ENCODE assay signal across 8 cellular contexts in genomic region chr16:4317471-4318170, GRCh38.
DNase-seq lines count a peak whose midpoint lies in the region; ATAC-seq lines count a peak whose summit lies in the region.

No MANE protein-coding gene starts in this region.

- no peak for ATAC-seq in stimulated activated effector memory CD8-positive, alpha-beta T cell treated with anti-CD3 and anti-CD28 coated beads, Interleukin-12 subunit alpha, Interleukin-12 subunit beta, amount 100 ng/mL, for 72 hours
- ATAC-seq in HG03108 (IDR thresholded peaks at IDR 0.05; ENCODE audit: unreplicated experiment), result no peak

- H3K36me3 Mint-ChIP-seq in stimulated activated effector memory CD8-positive, alpha-beta T cell treated with anti-CD3 and anti-CD28 coated beads, Interleukin-12 subunit alpha, Interleukin-12 subunit beta, amount 100 ng/mL, for 72 hours, result peaks cover 6% of the 10 kb centered on the region

- no peaks in the 10 kb centered on the region for H3K9me3 Mint-ChIP-seq in stimulated activated effector memory CD8-positive, alpha-beta T cell treated with anti-CD3 and anti-CD28 coated beads, Interleukin-12 subunit alpha, Interleukin-12 subunit beta, amount 100 ng/mL, for 72 hours

- DNase-seq in HK-2 (ENCODE audit: unreplicated experiment) (peak; percentile 37), iris pigment epithelial cell (ENCODE audit: low read depth) (peak; percentile 40), medulla oblongata (ENCODE audit: extremely low spot score) (no peak), NCI-H2107 treated with DMSO at 0.1 percent for 48 hours (lab: John Stamatoyannopoulos, UW; ENCODE audit: unreplicated experiment) (no peak)
- no peak for DNase-seq in stimulated activated effector memory CD8-positive, alpha-beta T cell treated with anti-CD3 and anti-CD28 coated beads, Interleukin-12 subunit alpha, Interleukin-12 subunit beta, amount 100 ng/mL, for 72 hours (ENCODE audit: low spot score in 2 of 2)
- DNase-seq in stimulated activated CD4-positive, alpha-beta T cell treated with anti-CD3 and anti-CD28 coated beads, Interleukin-15, amount 100 ng/mL, for 24 hours, result no peak

- peaks cover 26% of the 10 kb centered on the region for H3K4me1 Mint-ChIP-seq in stimulated activated effector memory CD8-positive, alpha-beta T cell treated with anti-CD3 and anti-CD28 coated beads, Interleukin-12 subunit alpha, Interleukin-12 subunit beta, amount 100 ng/mL, for 72 hours

- peak overlapping the region; percentile 50 for H3K4me3 Mint-ChIP-seq in stimulated activated effector memory CD8-positive, alpha-beta T cell treated with anti-CD3 and anti-CD28 coated beads, Interleukin-12 subunit alpha, Interleukin-12 subunit beta, amount 100 ng/mL, for 72 hours

- H3K27ac ChIP-seq in angular gyrus (ENCODE audit: low read depth, low read length), result peak overlapping the region; percentile 52

- no peak overlapping the region for H3K27ac Mint-ChIP-seq in stimulated activated effector memory CD8-positive, alpha-beta T cell treated with anti-CD3 and anti-CD28 coated beads, Interleukin-12 subunit alpha, Interleukin-12 subunit beta, amount 100 ng/mL, for 72 hours

Comparison
In these comparisons a context has a peak if more than half of its experiments do, and no peak if none do; other contexts are left out.
1. DNase-seq: peak in HK-2 (single experiment) and iris pigment epithelial cell (single experiment); none in stimulated activated effector memory CD8-positive, alpha-beta T cell treated with anti-CD3 and anti-CD28 coated beads, Interleukin-12 subunit alpha, Interleukin-12 subunit beta, amount 100 ng/mL, for 72 hours (0 of 2), medulla oblongata (single experiment), NCI-H2107 treated with DMSO at 0.1 percent for 48 hours (single experiment) and stimulated activated CD4-positive, alpha-beta T cell treated with anti-CD3 and anti-CD28 coated beads, Interleukin-15, amount 100 ng/mL, for 24 hours (single experiment).